ENCODE assay signal across 1 cellular context in genomic region chr1:37753473-37754321, GRCh38.
TF ChIP-seq lines count a peak whose summit lies in the region.

No MANE protein-coding gene starts in this region.

TF ChIP-seq in HCT116, 20 proteins besides CTCF, POLR2A, EP300 and RAD21:
- no peak for TF ChIP-seq CBX3 (IDR thresholded peaks at IDR 0.05; ENCODE audit: low read depth)
- TF ChIP-seq SRF (IDR thresholded peaks at IDR 0.05; ENCODE audit: low read depth): no peak
- no peak for TF ChIP-seq ZNF274 (IDR thresholded peaks at IDR 0.05; ENCODE audit: low read depth, low read length)
- TF ChIP-seq EGR1 (IDR thresholded peaks at IDR 0.05; ENCODE audit: low read depth): no peak
- TF ChIP-seq ELF1 (IDR thresholded peaks at IDR 0.05; ENCODE audit: borderline replicate concordance, low read depth): no peak
